Comparison of ENCODE assay signal across 8 cellular contexts in the genomic region with DNA sequence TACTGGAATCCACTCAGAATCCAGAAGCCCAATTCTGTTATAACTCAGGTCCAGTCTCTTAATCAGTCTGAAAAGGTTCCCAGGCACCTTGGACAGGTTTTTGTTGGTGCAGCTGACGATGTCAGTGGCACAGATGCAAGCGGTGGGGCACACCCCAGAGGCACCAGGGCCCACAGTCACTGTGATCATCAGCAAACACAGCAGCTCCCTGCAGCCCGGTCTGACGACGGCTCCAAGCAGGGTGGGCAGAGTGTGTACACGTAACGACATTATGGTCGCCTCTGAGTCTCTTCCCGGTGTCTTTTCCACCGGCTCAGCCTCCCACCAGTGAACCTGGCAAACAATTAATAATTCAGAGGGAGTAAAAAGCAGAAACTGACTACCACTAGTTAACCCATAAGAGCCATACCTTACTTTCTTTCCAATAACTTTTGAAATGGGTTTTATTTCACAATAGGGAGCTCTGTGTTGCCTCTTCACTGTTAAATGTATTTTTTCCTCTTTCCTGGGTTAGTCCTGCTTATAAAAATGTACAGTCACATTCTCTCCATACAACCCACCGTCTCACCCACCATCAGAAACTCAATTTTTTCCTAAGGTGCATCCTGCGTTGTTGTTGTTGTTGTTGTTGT. TPM values are rescaled to one million over a fixed set of nuclear protein-coding genes. Genes with fewer than 3 reads are reported as not detected.
A peak's percentile ranks its signal among the peaks of the same experiment; 100 is the strongest.
DNase-seq lines count a peak whose midpoint lies in the region; ATAC-seq, FAIRE-seq and TF ChIP-seq lines count a peak whose summit lies in the region.

No MANE protein-coding gene starts in this region.

- ATAC-seq in K562: peak; percentile 45; the same call in 2 of the 3 replicates

- CTCF ChIA-PET in K562 (lab: Yijun Ruan, JAX; ENCODE audit: low intra/inter-chr PET ratio): no interaction called here

- no peaks in the 10 kb centered on the region for H3K36me3 ChIP-seq in K562 (ENCODE audit: control insufficient read depth, insufficient read depth, low read length)

- BruUV-seq in K562 (replicated peaks; lab: Mats Ljungman, UMichigan): TSS peak; percentile 70

- TF ChIP-seq POLR2A in H54 (IDR thresholded peaks at IDR 0.05; ENCODE audit: low read depth, low read length) (no peak), K562 (conservative IDR thresholded peaks at IDR 0.05) (no peak)

- no peak for TF ChIP-seq RAD21 in K562 (CRISPR knock-in tag; conservative IDR thresholded peaks at IDR 0.05 in 1 of 2, IDR thresholded peaks at IDR 0.05 in 1 of 2)

- no peaks in the 10 kb centered on the region; the same call in 2 of the 3 replicates for H3K79me2 ChIP-seq in K562 (ENCODE audit: control insufficient read depth, insufficient read depth, low read length)

- POLR2A ChIA-PET in K562 (lab: Yijun Ruan, JAX): interaction anchor here (1.0 to 3.1 kb wide), 6 partner anchors 9 to 300 kb away, joined by 3 to 21 read pairs (median 4); no protein-coding TSS in a partner anchor

- peak overlapping the region; percentile 53 for H3K4me3 ChIP-seq in K562

- H2AFZ ChIP-seq in K562 (ENCODE audit: low read depth, low read length): peak overlapping the region; percentile 93

- 4% methylated on average over 12 of the region's 12 CpGs for WGBS in K562 (ENCODE audit: insufficient coverage, low coverage, missing lambda C conversion rate)

- H4K20me1 ChIP-seq in K562 (replicated peaks; ENCODE audit: control insufficient read depth, insufficient read depth, low read length): no peaks in the 10 kb centered on the region

- H3K27me3 ChIP-seq in K562 (ENCODE audit: control insufficient read depth in 2 of 2, insufficient read depth in 2 of 2, low read length in 2 of 2) (no peaks in the 10 kb centered on the region; a peak in 1 of 5 replicates), layer of hippocampus (ENCODE audit: control insufficient read depth, insufficient read depth, low read length) (no peaks in the 10 kb centered on the region)

- no peak for TF ChIP-seq CTCF in K562 (IDR thresholded peaks at IDR 0.05 in 2 of 3, conservative IDR thresholded peaks at IDR 0.05 in 1 of 3; ENCODE audit: insufficient read depth in 2 of 3, low read depth in 1 of 3, low read length in 3 of 3)

- no peaks in the 10 kb centered on the region for H3K9me3 ChIP-seq in K562 (replicated peaks; ENCODE audit: control insufficient read depth, insufficient read depth, low read depth, low read length)

- intact Hi-C loops in K562 (cut with micrococcal nuclease): loop anchor here (2.0 kb wide), 2 partner anchors 136 to 230 kb away; no protein-coding TSS in a partner anchor

- peaks cover 13 to 19% of the 10 kb centered on the region in 2 experiments for H3K4me1 ChIP-seq in K562 (replicated peaks in 1 of 2; ENCODE audit: control insufficient read depth in 2 of 2, insufficient read depth in 2 of 2, low read length in 2 of 2)

- H3K27ac ChIP-seq in K562 (ENCODE audit: extremely low read depth, low read depth, low read length) (peak overlapping the region; percentile 41), layer of hippocampus (ENCODE audit: low read depth, low read length) (peak overlapping the region; percentile 2)

- in situ Hi-C loops in K562 (cut with MboI): no loop called here

- peak overlapping the region; percentile 58 to 92 for H3K9ac ChIP-seq in K562 (ENCODE audit: insufficient read depth in 1 of 2, low read depth in 2 of 2, low read length in 2 of 2)

- FAIRE-seq in H54 (lab: Jason Lieb, UNC): peak; percentile 45
- no peak for FAIRE-seq in K562 (lab: Jason Lieb, UNC)
- FAIRE-seq in GM19239 (lab: Jason Lieb, UNC): no peak

- TF ChIP-seq EP300 in K562 (IDR thresholded peaks at IDR 0.05; ENCODE audit: low read length): no peak

- H3K4me2 ChIP-seq in K562 (ENCODE audit: insufficient read depth, low read length): peak overlapping the region; percentile 87

- DNase-seq in H54 (ENCODE audit: insufficient read length, low spot score) (peak; percentile 31), SHP77 treated with DMSO at 0.1 percent for 48 hours (lab: John Stamatoyannopoulos, UW) (peak; percentile 52), K562 (ENCODE audit: extremely low read depth in 1 of 4, low spot score in 3 of 4) (peak in 3 of 4 experiments; percentile 10 to 41 (median 34)), SIG-M5 treated with dmso at 0.1 percent for 504 hours (lab: John Stamatoyannopoulos, UW; ENCODE audit: unreplicated experiment) (no peak), cerebellum (ENCODE audit: low spot score) (no peak), GM19239 (ENCODE audit: insufficient read length, low spot score) (no peak)
- peak; percentile 38 for DNase-seq in stimulated activated CD4-positive, alpha-beta T cell treated with anti-CD3 and anti-CD28 coated beads, Interleukin-4, amount 100 ng/mL, for 1 hour

- H3K9me1 ChIP-seq in K562 (ENCODE audit: control insufficient read depth, insufficient read depth, low read length): no peaks in the 10 kb centered on the region

TF ChIP-seq in K562, 482 proteins besides CTCF, POLR2A, EP300 and RAD21 (continues in another document):
- TF ChIP-seq MYC (IDR thresholded peaks at IDR 0.05; ENCODE audit: low read depth, low read length): no peak
- peak; percentile 20; the same call in 1 of the 2 replicates for TF ChIP-seq MYC (CRISPR knock-in tag; IDR thresholded peaks at IDR 0.05; ENCODE audit: borderline replicate concordance, low read depth)
- 0 out of 2 replicates have a peak, but pooled peaks have one; percentile 56 for TF ChIP-seq NFATC3 (IDR thresholded peaks at IDR 0.05)
- TF ChIP-seq NR2F6 (CRISPR knock-in tag; IDR thresholded peaks at IDR 0.05): no peak
- peak; percentile 59; the same call in 1 of the 2 replicates for TF ChIP-seq NFRKB (IDR thresholded peaks at IDR 0.05; ENCODE audit: low read depth)
- TF ChIP-seq, protein P1, sequence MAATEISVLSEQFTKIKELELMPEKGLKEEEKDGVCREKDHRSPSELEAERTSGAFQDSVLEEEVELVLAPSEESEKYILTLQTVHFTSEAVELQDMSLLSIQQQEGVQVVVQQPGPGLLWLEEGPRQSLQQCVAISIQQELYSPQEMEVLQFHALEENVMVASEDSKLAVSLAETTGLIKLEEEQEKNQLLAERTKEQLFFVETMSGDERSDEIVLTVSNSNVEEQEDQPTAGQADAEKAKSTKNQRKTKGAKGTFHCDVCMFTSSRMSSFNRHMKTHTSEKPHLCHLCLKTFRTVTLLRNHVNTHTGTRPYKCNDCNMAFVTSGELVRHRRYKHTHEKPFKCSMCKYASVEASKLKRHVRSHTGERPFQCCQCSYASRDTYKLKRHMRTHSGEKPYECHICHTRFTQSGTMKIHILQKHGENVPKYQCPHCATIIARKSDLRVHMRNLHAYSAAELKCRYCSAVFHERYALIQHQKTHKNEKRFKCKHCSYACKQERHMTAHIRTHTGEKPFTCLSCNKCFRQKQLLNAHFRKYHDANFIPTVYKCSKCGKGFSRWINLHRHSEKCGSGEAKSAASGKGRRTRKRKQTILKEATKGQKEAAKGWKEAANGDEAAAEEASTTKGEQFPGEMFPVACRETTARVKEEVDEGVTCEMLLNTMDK (IDR thresholded peaks at IDR 0.05; ENCODE audit: borderline replicate concordance, insufficient read depth, low read depth, low read length, poor library complexity, severe bottlenecking): no peak
- TF ChIP-seq YY1 (IDR thresholded peaks at IDR 0.05; ENCODE audit: borderline replicate concordance in 1 of 3, control insufficient read depth in 1 of 3, extremely low read depth in 1 of 3, insufficient read depth in 3 of 3, insufficient read length in 1 of 3, insufficient replicate concordance in 2 of 3, low read depth in 1 of 3, low read length in 2 of 3): no peak
- TF ChIP-seq DMBX1 (CRISPR knock-in tag; IDR thresholded peaks at IDR 0.05; ENCODE audit: borderline replicate concordance): no peak
- no peak for TF ChIP-seq ZNF311 (CRISPR knock-in tag; IDR thresholded peaks at IDR 0.05)
- TF ChIP-seq ZNF224 (CRISPR knock-in tag; IDR thresholded peaks at IDR 0.05): no peak

RNA-seq across cellular contexts. Expression of gene PCED1B, which starts 0.6 kb away (rescaled TPM):
- 2.8 and 3.6 TPM in 2 replicates for total RNA-seq in K562 (2011; cell fraction: chromatin; rRNA removed; ENCODE audit: low replicate concordance)
- 2.3 and 3.0 TPM in 2 replicates for total RNA-seq in K562 (2011; cell fraction: nucleolus; rRNA removed)
- 2.9 and 4.0 TPM in 2 replicates for total RNA-seq in K562 (2011; cell fraction: nucleoplasm; rRNA removed)
- 1.6 and 4.4 TPM in 2 replicates for total RNA-seq in K562 (2014; rRNA removed)
- 2.5 and 2.7 TPM in 2 replicates for total RNA-seq in K562 (2014; rRNA removed; fragmentation: Illumina TruSeq; extraction: Trizol)
- 4.7 and 6.1 TPM in 2 replicates for total RNA-seq in K562 (2015; rRNA removed; fragmentation: Illumina TruSeq; extraction: Trizol)
- total RNA-seq in K562 (2021): 7.2 and 7.4 TPM in 2 replicates
- polyA plus RNA-seq in K562 (2011; rRNA removed): 0.35 and 1.2 TPM in 2 replicates
- 0.13 and 3.5 TPM in 2 replicates for polyA plus RNA-seq in K562 (2011; cell fraction: cytosol; rRNA removed)
- polyA plus RNA-seq in K562 (2011; cell fraction: nucleus; rRNA removed): 0.24 and 3.2 TPM in 2 replicates
- polyA plus RNA-seq in K562 (2012): 21.8 and 40.0 TPM in 2 replicates
- polyA plus RNA-seq in K562 (2014; fragmentation: Illumina TruSeq; extraction: Trizol): 9.3 and 9.6 TPM in 2 replicates
- polyA plus RNA-seq in K562 (2014; fragmentation: Nextera tagmentation; extraction: Ambion mirVana): 1 to 10 TPM; 1.2 to 1.5 TPM
- 6.6 and 8.6 TPM in 2 replicates for polyA plus RNA-seq in K562 (2014; rRNA removed)
- polyA minus RNA-seq in K562 (2011; rRNA and poly(A)+ RNA removed): 0.09 and 1.3 TPM in 2 replicates
- 1.1 TPM in 1 of 2 replicates, not detected in the other for polyA minus RNA-seq in K562 (2011; cell fraction: cytosol; rRNA and poly(A)+ RNA removed)
- 0.54 TPM in 1 of 2 replicates, not detected in the other for polyA minus RNA-seq in K562 (2011; cell fraction: nucleus; rRNA and poly(A)+ RNA removed)
- 0.27 TPM for total RNA-seq in cerebellum

RNA-seq across cellular contexts. Expression of gene AMIGO2, which starts 0.9 kb away (rescaled TPM):
- total RNA-seq in K562 (2011; cell fraction: chromatin; rRNA removed; ENCODE audit: low replicate concordance): 4.4 and 5.8 TPM in 2 replicates
- 3.9 and 5.0 TPM in 2 replicates for total RNA-seq in K562 (2011; cell fraction: nucleolus; rRNA removed)
- 4.5 and 5.2 TPM in 2 replicates for total RNA-seq in K562 (2011; cell fraction: nucleoplasm; rRNA removed)
- total RNA-seq in K562 (2014; rRNA removed) (3.6 and 3.8 TPM in 2 replicates), K562 (2014; rRNA removed; fragmentation: Illumina TruSeq; extraction: Trizol) (3.6 and 4.7 TPM in 2 replicates), K562 (2015; rRNA removed; fragmentation: Illumina TruSeq; extraction: Trizol) (7.9 and 8.1 TPM in 2 replicates), K562 (2021) (3.5 and 3.7 TPM in 2 replicates), cerebellum (5.8 TPM)
- polyA plus RNA-seq in K562 (2011; rRNA removed) (0.38 and 8.3 TPM in 2 replicates), K562 (2014; fragmentation: Illumina TruSeq; extraction: Trizol) (4.5 and 4.6 TPM in 2 replicates), K562 (2014; fragmentation: Nextera tagmentation; extraction: Ambion mirVana) (1 to 10 TPM; 2.0 to 4.1 TPM), K562 (2014; rRNA removed) (2.5 and 3.8 TPM in 2 replicates)
- polyA plus RNA-seq in K562 (2011; cell fraction: cytosol; rRNA removed): 0.18 and 2.8 TPM in 2 replicates
- polyA plus RNA-seq in K562 (2011; cell fraction: nucleus; rRNA removed): 0.39 and 6.3 TPM in 2 replicates
- polyA plus RNA-seq in K562 (2012): 11.9 and 24.7 TPM in 2 replicates
- polyA minus RNA-seq in K562 (2011; rRNA and poly(A)+ RNA removed): 0.45 and 7.9 TPM in 2 replicates
- polyA minus RNA-seq in K562 (2011; cell fraction: cytosol; rRNA and poly(A)+ RNA removed): 4.2 TPM in 1 of 2 replicates, not detected in the other
- polyA minus RNA-seq in K562 (2011; cell fraction: nucleus; rRNA and poly(A)+ RNA removed): 0.22 and 2.6 TPM in 2 replicates

Comparison
In these comparisons a context has a peak if more than half of its experiments do, and no peak if none do; other contexts are left out.
1. DNase-seq: peak in H54 (single experiment), SHP77 treated with DMSO at 0.1 percent for 48 hours (single experiment), K562 (3 of 4) and stimulated activated CD4-positive, alpha-beta T cell treated with anti-CD3 and anti-CD28 coated beads, Interleukin-4, amount 100 ng/mL, for 1 hour (single experiment); none in SIG-M5 treated with dmso at 0.1 percent for 504 hours (single experiment), cerebellum (single experiment) and GM19239 (single experiment).